In the genomic region with DNA sequence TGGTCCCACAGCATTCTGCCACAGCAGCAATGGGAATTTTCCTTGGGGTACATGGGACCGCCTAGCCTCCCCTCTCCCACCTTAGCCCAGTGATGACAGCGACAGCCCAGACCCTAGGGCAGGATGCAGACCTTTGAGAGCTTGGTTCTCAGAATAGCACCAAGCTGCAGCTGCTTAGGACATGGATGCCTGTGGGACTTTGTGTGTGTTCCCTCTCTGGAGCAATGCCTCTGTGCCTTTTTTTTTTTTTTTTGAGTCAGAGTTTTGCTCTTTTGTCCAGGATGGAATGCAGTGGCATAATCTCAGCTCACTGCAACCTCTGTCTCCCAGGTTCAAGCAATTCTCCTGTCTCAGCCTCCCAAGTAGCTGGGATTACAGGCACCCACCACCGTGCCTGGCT, we compare ENCODE assay signal across 28 cellular contexts.
"Had no signal": no experiment of that assay in that cellular context is flagged by ENCODE, and none has a peak within 500 bp of the region (broad histone marks: within the 10 kb centered on the region; RNA-seq: fewer than 3 reads in every experiment).

No MANE protein-coding gene starts in this region.

- H2AFZ ChIP-seq: parathyroid adenoma had no signal

- H3K27me3 ChIP-seq: neutrophil, ovary, right lobe of liver, sigmoid colon, spleen, thyroid gland, tibial nerve, upper lobe of left lung, vagina had no signal

- H3K4me2 ChIP-seq: smooth muscle cell had no signal

- H3K4me1 ChIP-seq: parathyroid adenoma, psoas muscle, sigmoid colon, spleen, thyroid gland, tibial nerve, upper lobe of left lung, vagina had no signal

- H3K9me3 ChIP-seq: neutrophil, right lobe of liver, thyroid gland, vagina had no signal

- H3K79me2 ChIP-seq: parathyroid adenoma had no signal

- H3K4me3 ChIP-seq: ovary, psoas muscle, right lobe of liver, sigmoid colon, skin epidermis, smooth muscle cell, spleen, thoracic aorta, thyroid gland, tibial nerve, upper lobe of left lung, vagina had no signal

- H3K9ac ChIP-seq: parathyroid adenoma had no signal

- H3K27ac ChIP-seq: neutrophil, ovary, parathyroid adenoma, psoas muscle, sigmoid colon, skin epidermis, spleen, thoracic aorta, thyroid gland, tibial nerve, upper lobe of left lung, vagina had no signal

- H3K36me3 ChIP-seq: neutrophil, ovary, right lobe of liver, sigmoid colon, spleen, thoracic aorta, thyroid gland, tibial nerve, upper lobe of left lung, vagina had no signal

- DNase-seq: naive thymus-derived CD8-positive, alpha-beta T cell; nephron progenitor cell; nucleus accumbens; ovary; posterior cingulate gyrus; psoas muscle; right cardiac atrium; right lobe of liver; sigmoid colon; spleen; stimulated activated CD4-positive, alpha-beta T cell treated with anti-CD3 and anti-CD28 coated beads, Interleukin-12 subunit alpha, Interleukin-12 subunit beta, amount 100 ng/mL, for 4 hours; stimulated activated CD4-positive, alpha-beta T cell treated with anti-CD3 and anti-CD28 coated beads, Interleukin-1b, Interleukin-23, amount 100 ng/mL, for 48 hours; stimulated activated CD4-positive, alpha-beta T cell treated with anti-CD3 and anti-CD28 coated beads, Interleukin-4, amount 100 ng/mL, for 1 hour; stimulated activated CD4-positive, alpha-beta T cell treated with anti-CD3 and anti-CD28 coated beads, Interleukin-4, amount 100 ng/mL, for 4 hours; stimulated activated CD8-positive, alpha-beta memory T cell treated with anti-CD3 and anti-CD28 coated beads, Interleukin-4, amount 100 ng/mL, for 48 hours; stimulated activated naive CD4-positive, alpha-beta T cell; stimulated activated naive CD8-positive, alpha-beta T cell treated with anti-CD3 and anti-CD28 coated beads, Interleukin-15, amount 100 ng/mL, for 72 hours; stimulated activated naive CD8-positive, alpha-beta T cell treated with anti-CD3 and anti-CD28 coated beads, Interleukin-15, Interleukin-2, amounts not matched to agents 100 U/mL and 50 U/mL, for 24 hours; thyroid gland; trophoblast cell; upper lobe of left lung had no signal
